ENCODE assay signal across 22 cellular contexts in the genomic region with DNA sequence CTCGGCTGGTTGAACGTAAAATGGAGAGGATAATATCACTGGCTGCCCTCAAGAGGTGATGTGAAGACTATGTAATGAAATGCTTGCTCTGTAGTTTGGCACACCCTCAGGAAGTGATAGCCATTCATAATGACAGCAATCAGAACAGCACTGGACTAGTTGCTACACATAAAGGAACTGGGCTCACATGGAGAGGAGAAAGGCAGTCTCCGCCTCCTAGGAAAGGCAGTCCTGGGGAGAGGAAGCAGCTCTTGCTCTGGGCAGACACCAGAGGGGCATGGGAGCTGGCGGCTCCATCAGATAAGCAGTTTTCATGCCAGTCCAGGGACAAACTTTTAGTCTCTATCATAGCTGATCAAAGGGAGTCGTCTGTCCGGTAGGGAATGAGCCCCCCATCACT. TPM values are rescaled to one million over a fixed set of nuclear protein-coding genes. Genes with fewer than 3 reads are reported as not detected.
A peak's percentile ranks its signal among the peaks of the same experiment; 100 is the strongest.
DNase-seq lines count a peak whose midpoint lies in the region; ATAC-seq, FAIRE-seq and TF ChIP-seq lines count a peak whose summit lies in the region.
"Had no signal": no experiment of that assay in that cellular context is flagged by ENCODE, and none has a peak within 500 bp of the region (broad histone marks: within the 10 kb centered on the region; RNA-seq: fewer than 3 reads in every experiment).

No MANE protein-coding gene starts in this region.

- FAIRE-seq in HepG2 (lab: Jason Lieb, UNC), result no peak

- TF ChIP-seq CTCF in right lobe of liver (IDR thresholded peaks at IDR 0.05) (no peak), HepG2 (CRISPR knock-in tag; IDR thresholded peaks at IDR 0.05) (no peak), foreskin keratinocyte (conservative IDR thresholded peaks at IDR 0.05) (no peak), thyroid gland (IDR thresholded peaks at IDR 0.05) (no peak)

- H3K27ac Mint-ChIP-seq in activated naive CD4-positive, alpha-beta T cell treated with anti-CD3 and anti-CD28 coated beads, Interleukin-2, amount 10 ng/mL, durations not matched to agents 7 days and 5 days, result no peak overlapping the region
- H3K27ac Mint-ChIP-seq: activated CD8-positive, alpha-beta T cell treated with anti-CD3 and anti-CD28 coated beads, Interleukin-2, amount 10 ng/mL, durations not matched to agents 7 days and 5 days; activated naive CD8-positive, alpha-beta T cell treated with anti-CD3 and anti-CD28 coated beads for 36 hours; HFFc6; immature natural killer cell; memory B cell; stimulated activated naive CD8-positive, alpha-beta T cell treated with anti-CD3 and anti-CD28 coated beads, Interleukin-15, Interleukin-2, amounts not matched to agents 100 ng/mL and 50 ng/mL, for 24 hours had no signal

- no peak overlapping the region for H2AFZ ChIP-seq in HepG2 (ENCODE audit: low read length)

- H3K36me3 Mint-ChIP-seq in activated naive CD4-positive, alpha-beta T cell treated with anti-CD3 and anti-CD28 coated beads, Interleukin-2, amount 10 ng/mL, durations not matched to agents 7 days and 5 days, result no peaks in the 10 kb centered on the region
- H3K36me3 Mint-ChIP-seq: activated naive CD8-positive, alpha-beta T cell treated with anti-CD3 and anti-CD28 coated beads for 36 hours; immature natural killer cell had no signal

- H3K9me3 ChIP-seq in right lobe of liver, result no peaks in the 10 kb centered on the region
- H3K9me3 ChIP-seq in HepG2 (ENCODE audit: low read length), result no peaks in the 10 kb centered on the region
- no peaks in the 10 kb centered on the region for H3K9me3 ChIP-seq in thyroid gland
- H3K9me3 ChIP-seq: breast epithelium, esophagus squamous epithelium had no signal

- CTCF ChIA-PET in HepG2 (lab: Yijun Ruan, JAX; ENCODE audit: low intra/inter-chr PET ratio, low total read pairs), result no interaction called here
- CTCF ChIA-PET in activated naive CD4-positive, alpha-beta T cell treated with anti-CD3 and anti-CD28 coated beads, Interleukin-2, amount 10 ng/mL, durations not matched to agents 7 days and 5 days (lab: Charles Lee), result interaction anchor here (0.8 to 1.9 kb wide), 4 partner anchors 9 to 362 kb away, joined by 3 to 6 read pairs (median 3); no protein-coding TSS in a partner anchor

- TF ChIP-seq EP300 in HepG2 (IDR thresholded peaks at IDR 0.05; ENCODE audit: low read depth in 2 of 2, low read length in 2 of 2) (no peak), HepG2 (CRISPR knock-in tag; IDR thresholded peaks at IDR 0.05; ENCODE audit: borderline replicate concordance) (no peak)

- in situ Hi-C loops in HepG2 (cut with HindIII; ENCODE audit: extremely low pct_ligation_motif_present, low pct_unique_long_range_greater_than_20kb), result loop anchor here (25.0 kb wide), 1 partner anchor 359 kb away; no protein-coding TSS in a partner anchor

- no peak overlapping the region for H3K9ac ChIP-seq in HepG2 (ENCODE audit: insufficient read depth, low read depth, low read length)

- H3K4me2 ChIP-seq in HepG2 (ENCODE audit: low read depth, low read length), result no peak overlapping the region

- H4K20me1 ChIP-seq in HepG2 (ENCODE audit: insufficient read depth, low read length), result no peaks in the 10 kb centered on the region

- H3K4me1 ChIP-seq in right lobe of liver (no peaks in the 10 kb centered on the region), HepG2 (ENCODE audit: insufficient read depth, low read length) (no peaks in the 10 kb centered on the region), foreskin keratinocyte (peaks cover 9% of the 10 kb centered on the region), thyroid gland (peaks cover 0 to 10% of the 10 kb centered on the region in 2 donors)
- H3K4me1 ChIP-seq: breast epithelium had no signal

- H3K4me3 Mint-ChIP-seq in activated naive CD4-positive, alpha-beta T cell treated with anti-CD3 and anti-CD28 coated beads, Interleukin-2, amount 10 ng/mL, durations not matched to agents 7 days and 5 days, result no peak overlapping the region
- H3K4me3 Mint-ChIP-seq: activated CD8-positive, alpha-beta T cell treated with anti-CD3 and anti-CD28 coated beads, Interleukin-2, amount 10 ng/mL, durations not matched to agents 7 days and 5 days; activated naive CD8-positive, alpha-beta T cell treated with anti-CD3 and anti-CD28 coated beads for 36 hours; HFFc6; immature natural killer cell; memory B cell; stimulated activated naive CD8-positive, alpha-beta T cell treated with anti-CD3 and anti-CD28 coated beads, Interleukin-15, Interleukin-2, amounts not matched to agents 100 ng/mL and 50 ng/mL, for 24 hours had no signal

- H3K79me2 ChIP-seq in HepG2 (ENCODE audit: insufficient read depth, low read length), result no peaks in the 10 kb centered on the region

- WGBS in right lobe of liver (ENCODE audit: insufficient coverage, low coverage, low lambda C conversion rate, missing lambda C conversion rate), result 77% methylated on average over 4 of the region's 6 CpGs
- WGBS in HepG2 (ENCODE audit: low lambda C conversion rate), result 35% methylated on average over 5 of the region's 6 CpGs
- WGBS in thyroid gland, 2 donors, result 80 to 86% methylated on average over 6 of the region's 6 CpGs

- H3K4me3 ChIP-seq in right lobe of liver, result no peak overlapping the region
- H3K4me3 ChIP-seq in HepG2 (replicated peaks in 1 of 3; ENCODE audit: insufficient read depth in 1 of 3, low read depth in 2 of 3, low read length in 3 of 3), result no peak overlapping the region
- no peak overlapping the region for H3K4me3 ChIP-seq in thyroid gland (replicated peaks in 1 of 3)
- H3K4me3 ChIP-seq: breast epithelium, esophagus squamous epithelium had no signal

- peaks cover 9% of the 10 kb centered on the region for H3K27me3 Mint-ChIP-seq in activated naive CD4-positive, alpha-beta T cell treated with anti-CD3 and anti-CD28 coated beads, Interleukin-2, amount 10 ng/mL, durations not matched to agents 7 days and 5 days
- H3K27me3 Mint-ChIP-seq: activated naive CD8-positive, alpha-beta T cell treated with anti-CD3 and anti-CD28 coated beads for 36 hours; memory B cell; stimulated activated naive CD8-positive, alpha-beta T cell treated with anti-CD3 and anti-CD28 coated beads, Interleukin-15, Interleukin-2, amounts not matched to agents 100 ng/mL and 50 ng/mL, for 24 hours had no signal

- no peaks in the 10 kb centered on the region for H3K4me1 Mint-ChIP-seq in activated naive CD4-positive, alpha-beta T cell treated with anti-CD3 and anti-CD28 coated beads, Interleukin-2, amount 10 ng/mL, durations not matched to agents 7 days and 5 days
- H3K4me1 Mint-ChIP-seq: immature natural killer cell had no signal

- no peaks in the 10 kb centered on the region for H3K9me3 Mint-ChIP-seq in activated naive CD4-positive, alpha-beta T cell treated with anti-CD3 and anti-CD28 coated beads, Interleukin-2, amount 10 ng/mL, durations not matched to agents 7 days and 5 days
- H3K9me3 Mint-ChIP-seq: activated naive CD8-positive, alpha-beta T cell treated with anti-CD3 and anti-CD28 coated beads for 36 hours; HFFc6; immature natural killer cell; memory B cell; stimulated activated naive CD8-positive, alpha-beta T cell treated with anti-CD3 and anti-CD28 coated beads, Interleukin-15, Interleukin-2, amounts not matched to agents 100 ng/mL and 50 ng/mL, for 24 hours had no signal

- BruUV-seq in HepG2 (replicated peaks; lab: Mats Ljungman, UMichigan), result no TSS peak

- POLR2A ChIA-PET in HepG2 (lab: Yijun Ruan, JAX), result no interaction called here

- no peak for DNase-seq in right lobe of liver
- DNase-seq in HepG2 (ENCODE audit: low spot score), result no peak
- peak; percentile 30 for DNase-seq in SW480 (ENCODE audit: low spot score)
- DNase-seq in foreskin keratinocyte, result peak in 1 of 2 donors; percentile 47
- DNase-seq in thyroid gland, result no peak
- no peak for DNase-seq in activated naive CD4-positive, alpha-beta T cell treated with anti-CD3 and anti-CD28 coated beads, Interleukin-2, amount 10 ng/mL, durations not matched to agents 7 days and 5 days
- no peak for DNase-seq in GDM1 (lab: John Stamatoyannopoulos, UW)
- DNase-seq: activated CD8-positive, alpha-beta T cell treated with anti-CD3 and anti-CD28 coated beads, Interleukin-2, amount 10 ng/mL, durations not matched to agents 7 days and 5 days; activated naive CD8-positive, alpha-beta T cell treated with anti-CD3 and anti-CD28 coated beads for 36 hours; activated T-cell treated with anti-CD3 and anti-CD28 coated beads, Interleukin-2, amount 50 U/mL, for 48 hours; esophagus squamous epithelium; HFFc6; immature natural killer cell; NCI-H187; NCI-H82; retina; WERI-Rb-1 had no signal

- no peak overlapping the region for H3K27ac ChIP-seq in right lobe of liver
- H3K27ac ChIP-seq in HepG2 (ENCODE audit: extremely low read length, insufficient read depth, low read length), result no peak overlapping the region
- peak overlapping the region; percentile 20 for H3K27ac ChIP-seq in foreskin keratinocyte
- H3K27ac ChIP-seq in thyroid gland, result no peak overlapping the region
- H3K27ac ChIP-seq: breast epithelium, esophagus squamous epithelium, WERI-Rb-1 had no signal

- no peaks in the 10 kb centered on the region for H3K36me3 ChIP-seq in right lobe of liver
- H3K36me3 ChIP-seq in HepG2 (replicated peaks in 1 of 2; ENCODE audit: control insufficient read depth in 1 of 2, insufficient read depth in 2 of 2, low read length in 2 of 2), result no peaks in the 10 kb centered on the region
- H3K36me3 ChIP-seq in thyroid gland, result no peaks in the 10 kb centered on the region
- H3K36me3 ChIP-seq: breast epithelium, WERI-Rb-1 had no signal

- no peak for TF ChIP-seq POLR2A in right lobe of liver (IDR thresholded peaks at IDR 0.05)
- TF ChIP-seq POLR2A in HepG2 (IDR thresholded peaks at IDR 0.05; ENCODE audit: insufficient read depth in 1 of 2, low read depth in 2 of 2, low read length in 2 of 2), result no peak
- TF ChIP-seq POLR2A in thyroid gland (IDR thresholded peaks at IDR 0.05), result no peak

- intact Hi-C loops in right lobe of liver (cut with DNase I) (no loop called here), HepG2 (cut with micrococcal nuclease; ENCODE audit: unreplicated experiment) (no loop called here), thyroid gland (cut with DNase I) (no loop called here)

- no peaks in the 10 kb centered on the region for H3K27me3 ChIP-seq in right lobe of liver
- 0 out of 5 replicates have a peak, but pooled peaks cover 0 to 3% of the 10 kb centered on the region in 2 experiments for H3K27me3 ChIP-seq in HepG2 (ENCODE audit: control insufficient read depth in 1 of 2, insufficient read depth in 2 of 2, low read length in 2 of 2)
- no peaks in the 10 kb centered on the region for H3K27me3 ChIP-seq in foreskin keratinocyte
- H3K27me3 ChIP-seq in thyroid gland, result no peaks in the 10 kb centered on the region
- H3K27me3 ChIP-seq: breast epithelium, esophagus squamous epithelium had no signal

- peak; percentile 21 to 68 (median 60) for ATAC-seq in right lobe of liver
- no peak for ATAC-seq in HepG2
- ATAC-seq in foreskin keratinocyte, result no peak
- ATAC-seq in GM21367 (IDR thresholded peaks at IDR 0.05; ENCODE audit: unreplicated experiment), result no peak
- ATAC-seq: activated CD8-positive, alpha-beta T cell treated with anti-CD3 and anti-CD28 coated beads, Interleukin-2, amount 10 ng/mL, durations not matched to agents 7 days and 5 days had no signal

- no peak for TF ChIP-seq RAD21 in HepG2 (CRISPR knock-in tag; IDR thresholded peaks at IDR 0.05)

RNA-seq across cellular contexts. Expression of gene ARHGEF37, which starts 46.9 kb away (rescaled TPM):
- 1 to 10 TPM; 1.6 to 7.3 (median 2.1) TPM for total RNA-seq in right lobe of liver
- 0.27 TPM in 1 of 2 replicates, not detected in the other for total RNA-seq in HepG2 (2016; rRNA removed; fragmentation: Illumina TruSeq; extraction: Trizol)
- total RNA-seq in HepG2 (2016; cell fraction: cytosol; rRNA removed; fragmentation: Illumina TruSeq; extraction: Trizol; ENCODE audit: low read depth), result not detected in 2 replicates
- 0.11 TPM in 1 of 2 replicates, not detected in the other for total RNA-seq in HepG2 (2016; cell fraction: insoluble cytoplasmic fraction; rRNA removed; fragmentation: Illumina TruSeq; extraction: Trizol)
- not detected in 2 replicates for total RNA-seq in HepG2 (2016; cell fraction: membrane; rRNA removed; fragmentation: Illumina TruSeq; extraction: Trizol)
- not detected in 2 replicates for total RNA-seq in HepG2 (2016; cell fraction: nucleus; rRNA removed; fragmentation: Illumina TruSeq; extraction: Trizol)
- 0.18 and 0.39 TPM in 2 replicates for polyA plus RNA-seq in HepG2 (2011; rRNA removed)
- polyA plus RNA-seq in HepG2 (2011; cell fraction: cytosol; rRNA removed), result 0.05 and 0.23 TPM in 2 replicates
- 0.18 and 0.38 TPM in 2 replicates for polyA plus RNA-seq in HepG2 (2011; cell fraction: nucleus; rRNA removed)
- 0.21 and 0.28 TPM in 2 replicates for polyA plus RNA-seq in HepG2 (2012)
- not detected in 2 replicates for polyA plus RNA-seq in HepG2 (2016; cell fraction: cytosol; fragmentation: Illumina TruSeq; extraction: Trizol; ENCODE audit: low read depth)
- not detected in 2 replicates for polyA plus RNA-seq in HepG2 (2016; cell fraction: insoluble cytoplasmic fraction; fragmentation: Illumina TruSeq; extraction: Trizol; ENCODE audit: low read depth)
- not detected in 2 replicates for polyA plus RNA-seq in HepG2 (2016; cell fraction: membrane; fragmentation: Illumina TruSeq; extraction: Trizol; ENCODE audit: low read depth)
- polyA plus RNA-seq in HepG2 (2016; cell fraction: nucleus; fragmentation: Illumina TruSeq; extraction: Trizol; ENCODE audit: insufficient read depth, low read depth), result 0.48 TPM in 1 of 2 replicates, not detected in the other
- 0.51 and 1.4 TPM in 2 replicates for polyA minus RNA-seq in HepG2 (2011; rRNA and poly(A)+ RNA removed; ENCODE audit: low replicate concordance)
- polyA minus RNA-seq in HepG2 (2011; cell fraction: cytosol; rRNA and poly(A)+ RNA removed), result not detected in 2 replicates
- 0.13 and 0.87 TPM in 2 replicates for polyA minus RNA-seq in HepG2 (2011; cell fraction: nucleus; rRNA and poly(A)+ RNA removed)
- 2.6 and 2.7 TPM in 2 replicates for total RNA-seq in foreskin keratinocyte
- 0.96 and 1.2 TPM in 2 replicates for polyA plus RNA-seq in foreskin keratinocyte
- total RNA-seq in thyroid gland, result 1 to 10 TPM; 4.4 to 6.2 (median 5.5) TPM
- total RNA-seq: G401 had no signal

Comparison
In these comparisons a context has a peak if more than half of its experiments do, and no peak if none do; other contexts are left out.
1. ATAC-seq: peak in right lobe of liver (4 of 4); none in HepG2 (single experiment), foreskin keratinocyte (single experiment) and GM21367 (single experiment).